19 cellular contexts compared by ENCODE assay signal in genomic region chr16:77373726-77374125, GRCh38.
"Had no signal": no experiment of that assay in that cellular context is flagged by ENCODE, and none has a peak within 500 bp of the region (broad histone marks: within the 10 kb centered on the region; RNA-seq: fewer than 3 reads in every experiment).

No MANE protein-coding gene starts in this region.

- DNase-seq: activated CD4-positive, alpha-beta T cell treated with anti-CD3 and anti-CD28 coated beads, Interleukin-2, amount 10 ng/mL, durations not matched to agents 24 days and 14 days; activated CD8-positive, alpha-beta T cell treated with anti-CD3 and anti-CD28 coated beads, Interleukin-2, amount 10 ng/mL, durations not matched to agents 7 days and 5 days; activated naive CD4-positive, alpha-beta T cell treated with Interleukin-2 at 50 U/mL for 16 hours; activated naive CD8-positive, alpha-beta T cell treated with anti-CD3 and anti-CD28 coated beads, Interleukin-2, amount 10 ng/mL, durations not matched to agents 7 days and 5 days; activated T-cell treated with anti-CD3 and anti-CD28 coated beads, Interleukin-2, amount 50 U/mL, for 24 hours; caudate nucleus; dorsolateral prefrontal cortex; hippocampal formation; left cardiac atrium; psoas muscle; right cardiac atrium; stimulated activated CD4-positive, alpha-beta T cell treated with anti-CD3 and anti-CD28 coated beads, Interleukin-15, amount 100 ng/mL, for 24 hours; stimulated activated CD4-positive, alpha-beta T cell treated with anti-CD3 and anti-CD28 coated beads, Interleukin-2, amount 100 ng/mL, for 48 hours; stimulated activated naive CD8-positive, alpha-beta T cell treated with anti-CD3 and anti-CD28 coated beads, Interleukin-15, amount 100 ng/mL, for 72 hours; transverse colon had no signal

- H3K4me3 ChIP-seq: dorsolateral prefrontal cortex, psoas muscle, skin epidermis, suprapubic skin, transverse colon had no signal

- H3K9me3 ChIP-seq: psoas muscle, suprapubic skin, transverse colon had no signal

- H3K27me3 ChIP-seq: foreskin keratinocyte, suprapubic skin, transverse colon had no signal

- H3K27ac ChIP-seq: epithelial cell of prostate, foreskin keratinocyte, psoas muscle, skin epidermis, suprapubic skin, transverse colon had no signal

- H3K36me3 ChIP-seq: suprapubic skin, transverse colon had no signal

- H3K4me1 ChIP-seq: foreskin keratinocyte, psoas muscle, suprapubic skin, transverse colon had no signal
